22 cellular contexts compared by ENCODE assay signal in genomic region chr9:105444130-105444529, GRCh38. TPM values are rescaled to one million over a fixed set of nuclear protein-coding genes. Genes with fewer than 3 reads are reported as not detected.
A peak's percentile ranks its signal among the peaks of the same experiment; 100 is the strongest.
DNase-seq lines count a peak whose midpoint lies in the region; ATAC-seq and TF ChIP-seq lines count a peak whose summit lies in the region.
"Had no signal": no experiment of that assay in that cellular context is flagged by ENCODE, and none has a peak within 500 bp of the region (broad histone marks: within the 10 kb centered on the region; RNA-seq: fewer than 3 reads in every experiment).

No MANE protein-coding gene starts in this region.

- H3K27ac ChIP-seq in epithelial cell of prostate (no peak overlapping the region), parathyroid adenoma (no peak overlapping the region), RWPE1 (no peak overlapping the region)
- H3K27ac ChIP-seq: thyroid gland had no signal

- POLR2A ChIA-PET in activated CD8-positive, alpha-beta T cell treated with anti-CD3 and anti-CD28 coated beads for 36 hours (lab: Charles Lee): no interaction called here
- POLR2A ChIA-PET in RWPE1 (lab: Yijun Ruan, JAX; ENCODE audit: low non-redundant PET): no interaction called here

- peaks cover 14% of the 10 kb centered on the region for H3K4me1 ChIP-seq in parathyroid adenoma

- peaks cover 4% of the 10 kb centered on the region for H3K27me3 Mint-ChIP-seq in activated CD8-positive, alpha-beta T cell treated with anti-CD3 and anti-CD28 coated beads for 36 hours
- H3K27me3 Mint-ChIP-seq in activated T-cell treated with anti-CD3 and anti-CD28 coated beads, Interleukin-2, amount 50 U/mL, for 24 hours: peaks cover 7% of the 10 kb centered on the region
- H3K27me3 Mint-ChIP-seq: activated B cell treated with CpG ODN at 0.5 μM for 24 hours; stimulated activated memory B cell treated with anti-CD40 and anti-IgM and Interleukin-4, amounts not matched to agents 10 μg/mL and 1 μg/mL and 100 μg/mL, for 72 hours had no signal

- intact Hi-C loops in activated CD8-positive, alpha-beta T cell treated with anti-CD3 and anti-CD28 coated beads for 36 hours (cut with micrococcal nuclease): loop anchor here (10.0 kb wide), 1 partner anchor 111 kb away; the partner anchor contains the start of gene FKTN

- H3K4me2 ChIP-seq in parathyroid adenoma (ENCODE audit: low read length): no peak overlapping the region

- H3K79me2 ChIP-seq in parathyroid adenoma: peaks cover 3% of the 10 kb centered on the region

- H2AFZ ChIP-seq in parathyroid adenoma: peak overlapping the region; percentile 38

- TF ChIP-seq CTCF in parathyroid adenoma (IDR thresholded peaks at IDR 0.05) (no peak), RWPE1 (conservative IDR thresholded peaks at IDR 0.05; ENCODE audit: low read depth) (no peak)
- TF ChIP-seq CTCF in activated CD8-positive, alpha-beta T cell treated with anti-CD3 and anti-CD28 coated beads for 36 hours (IDR thresholded peaks at IDR 0.05): no peak

- DNase-seq in HCEC 1CT (peak; percentile 88), NCI-H82 (lab: John Stamatoyannopoulos, UW) (peak; percentile 79), epithelial cell of prostate (ENCODE audit: low read depth, low spot score) (peak; percentile 72), RWPE1 (ENCODE audit: low spot score) (no peak), medulla oblongata (ENCODE audit: extremely low spot score) (no peak)
- no peak for DNase-seq in activated CD8-positive, alpha-beta T cell treated with anti-CD3 and anti-CD28 coated beads for 36 hours
- DNase-seq in activated T-cell treated with anti-CD3 and anti-CD28 coated beads, Interleukin-2, amount 50 U/mL, for 24 hours: no peak
- DNase-seq: activated B cell treated with CpG ODN at 0.5 μM for 24 hours; activated naive CD8-positive, alpha-beta T cell treated with anti-CD3 and anti-CD28 coated beads for 36 hours; AML-193; Caco-2; effector memory CD4-positive, alpha-beta T cell; kidney glomerular epithelial cell; MM.1S; NCI-H2029; SHP77; stimulated activated CD4-positive, alpha-beta T cell treated with anti-CD3 and anti-CD28 coated beads, Interleukin-15, amount 100 ng/mL, for 24 hours; thyroid gland had no signal

- H3K9me3 Mint-ChIP-seq in activated CD8-positive, alpha-beta T cell treated with anti-CD3 and anti-CD28 coated beads for 36 hours: no peaks in the 10 kb centered on the region
- H3K9me3 Mint-ChIP-seq in activated T-cell treated with anti-CD3 and anti-CD28 coated beads, Interleukin-2, amount 50 U/mL, for 24 hours: no peaks in the 10 kb centered on the region
- H3K9me3 Mint-ChIP-seq: activated B cell treated with CpG ODN at 0.5 μM for 24 hours; activated naive CD8-positive, alpha-beta T cell treated with anti-CD3 and anti-CD28 coated beads for 36 hours; activated T-helper 1 cell treated with anti-CD3 and anti-CD28 coated beads, Interleukin-12 subunit alpha, Interleukin-12 subunit beta, Interleukin-2, Interleukin-4 antibody, amounts not matched to agents 30 ng/mL and 10 ng/mL and 1 ng/mL, durations not matched to agents 14 hours and 24 hours and 36 hours; stimulated activated memory B cell treated with anti-CD40 and anti-IgM and Interleukin-4, amounts not matched to agents 10 μg/mL and 1 μg/mL and 100 μg/mL, for 72 hours; T-helper 1 cell treated with Interleukin-12 subunit alpha and Interleukin-12 subunit beta and Interleukin-4 antibody, amounts not matched to agents 30 μg/mL and 1 μg/mL, for 36 hours had no signal

- H3K4me1 Mint-ChIP-seq in activated CD8-positive, alpha-beta T cell treated with anti-CD3 and anti-CD28 coated beads for 36 hours (ENCODE audit: low read depth): peaks cover 11% of the 10 kb centered on the region
- H3K4me1 Mint-ChIP-seq in activated T-cell treated with anti-CD3 and anti-CD28 coated beads, Interleukin-2, amount 50 U/mL, for 24 hours (ENCODE audit: low read depth): peaks cover 14% of the 10 kb centered on the region

- no peaks in the 10 kb centered on the region for H3K9me3 ChIP-seq in parathyroid adenoma (ENCODE audit: control insufficient read depth, low read length)
- H3K9me3 ChIP-seq: Caco-2, thyroid gland had no signal

- H3K27me3 ChIP-seq in parathyroid adenoma (ENCODE audit: control insufficient read depth, insufficient read depth, low read length): no peaks in the 10 kb centered on the region
- H3K27me3 ChIP-seq: thyroid gland had no signal

- H3K4me3 ChIP-seq in parathyroid adenoma (ENCODE audit: low read depth, low read length): no peak overlapping the region
- H3K4me3 ChIP-seq: thyroid gland had no signal

- no peak overlapping the region for H3K27ac Mint-ChIP-seq in activated CD8-positive, alpha-beta T cell treated with anti-CD3 and anti-CD28 coated beads for 36 hours
- no peak overlapping the region for H3K27ac Mint-ChIP-seq in activated T-cell treated with anti-CD3 and anti-CD28 coated beads, Interleukin-2, amount 50 U/mL, for 24 hours
- H3K27ac Mint-ChIP-seq: activated B cell treated with CpG ODN at 0.5 μM for 24 hours; activated naive CD8-positive, alpha-beta T cell treated with anti-CD3 and anti-CD28 coated beads for 36 hours; activated T-helper 1 cell treated with anti-CD3 and anti-CD28 coated beads, Interleukin-12 subunit alpha, Interleukin-12 subunit beta, Interleukin-2, Interleukin-4 antibody, amounts not matched to agents 30 ng/mL and 10 ng/mL and 1 ng/mL, durations not matched to agents 14 hours and 24 hours and 36 hours; stimulated activated memory B cell treated with anti-CD40 and anti-IgM and Interleukin-4, amounts not matched to agents 10 μg/mL and 1 μg/mL and 100 μg/mL, for 72 hours; T-helper 1 cell treated with Interleukin-12 subunit alpha and Interleukin-12 subunit beta and Interleukin-4 antibody, amounts not matched to agents 30 μg/mL and 1 μg/mL, for 36 hours had no signal

- CTCF ChIA-PET in activated CD8-positive, alpha-beta T cell treated with anti-CD3 and anti-CD28 coated beads for 36 hours (lab: Charles Lee): interaction anchor here (1.0 kb wide), 1 partner anchor 13 kb away, joined by 3 read pairs; no protein-coding TSS in a partner anchor
- CTCF ChIA-PET in RWPE1 (lab: Yijun Ruan, JAX): no interaction called here

- ATAC-seq in activated CD8-positive, alpha-beta T cell treated with anti-CD3 and anti-CD28 coated beads for 36 hours: no peak
- ATAC-seq: stimulated activated memory B cell treated with anti-CD40 and anti-IgM and Interleukin-4, amounts not matched to agents 10 μg/mL and 1 μg/mL and 100 μg/mL, for 72 hours had no signal

- no peak overlapping the region for H3K9ac ChIP-seq in parathyroid adenoma

- H3K36me3 Mint-ChIP-seq in activated CD8-positive, alpha-beta T cell treated with anti-CD3 and anti-CD28 coated beads for 36 hours (ENCODE audit: low read depth): no peaks in the 10 kb centered on the region
- H3K36me3 Mint-ChIP-seq in activated T-cell treated with anti-CD3 and anti-CD28 coated beads, Interleukin-2, amount 50 U/mL, for 24 hours (ENCODE audit: low read depth): no peaks in the 10 kb centered on the region
- H3K36me3 Mint-ChIP-seq: activated naive CD8-positive, alpha-beta T cell treated with anti-CD3 and anti-CD28 coated beads for 36 hours; stimulated activated memory B cell treated with anti-CD40 and anti-IgM and Interleukin-4, amounts not matched to agents 10 μg/mL and 1 μg/mL and 100 μg/mL, for 72 hours had no signal

- no peaks in the 10 kb centered on the region for H3K36me3 ChIP-seq in parathyroid adenoma (ENCODE audit: control insufficient read depth, insufficient read depth, low read length)
- H3K36me3 ChIP-seq: thyroid gland had no signal

- no peak overlapping the region for H3K4me3 Mint-ChIP-seq in activated CD8-positive, alpha-beta T cell treated with anti-CD3 and anti-CD28 coated beads for 36 hours
- no peak overlapping the region for H3K4me3 Mint-ChIP-seq in activated T-cell treated with anti-CD3 and anti-CD28 coated beads, Interleukin-2, amount 50 U/mL, for 24 hours
- H3K4me3 Mint-ChIP-seq: activated B cell treated with CpG ODN at 0.5 μM for 24 hours; activated naive CD8-positive, alpha-beta T cell treated with anti-CD3 and anti-CD28 coated beads for 36 hours; activated T-helper 1 cell treated with anti-CD3 and anti-CD28 coated beads, Interleukin-12 subunit alpha, Interleukin-12 subunit beta, Interleukin-2, Interleukin-4 antibody, amounts not matched to agents 30 ng/mL and 10 ng/mL and 1 ng/mL, durations not matched to agents 14 hours and 24 hours and 36 hours; stimulated activated memory B cell treated with anti-CD40 and anti-IgM and Interleukin-4, amounts not matched to agents 10 μg/mL and 1 μg/mL and 100 μg/mL, for 72 hours; T-helper 1 cell treated with Interleukin-12 subunit alpha and Interleukin-12 subunit beta and Interleukin-4 antibody, amounts not matched to agents 30 μg/mL and 1 μg/mL, for 36 hours had no signal

RNA-seq across cellular contexts. Expression of gene FSD1L, which starts 3.7 kb away (rescaled TPM):
- 1 to 10 TPM; 1.3 TPM for total RNA-seq in activated CD8-positive, alpha-beta T cell treated with anti-CD3 and anti-CD28 coated beads for 36 hours

Comparison
In these comparisons a context has a peak if more than half of its experiments do, and no peak if none do; other contexts are left out.
1. DNase-seq: peak in HCEC 1CT (single experiment), NCI-H82 (single experiment) and epithelial cell of prostate (single experiment); none in activated CD8-positive, alpha-beta T cell treated with anti-CD3 and anti-CD28 coated beads for 36 hours (single experiment), RWPE1 (single experiment), medulla oblongata (single experiment) and activated T-cell treated with anti-CD3 and anti-CD28 coated beads, Interleukin-2, amount 50 U/mL, for 24 hours (single experiment).